ENCODE assay signal across 9 cellular contexts in the genomic region with DNA sequence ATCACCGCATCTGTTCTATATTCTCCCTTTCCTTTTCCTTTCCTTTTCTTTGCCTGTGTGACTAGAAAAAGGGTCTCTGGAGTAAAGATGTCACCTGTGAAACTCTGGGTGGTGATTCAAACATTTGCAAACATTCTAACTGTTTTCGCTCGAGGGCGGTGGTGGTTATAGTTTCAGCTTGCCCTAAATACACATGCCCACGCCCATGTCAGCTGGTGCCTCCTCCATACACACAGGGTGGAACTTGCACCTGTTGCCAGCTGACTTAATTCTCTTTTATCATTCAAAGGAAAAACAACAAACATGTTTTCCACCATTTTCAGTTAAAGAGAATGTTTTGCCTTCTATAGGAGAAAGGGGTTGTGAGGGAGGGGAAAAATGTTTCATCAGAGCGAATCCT.
DNase-seq lines count a peak whose midpoint lies in the region; ATAC-seq, FAIRE-seq and TF ChIP-seq lines count a peak whose summit lies in the region.
"Had no signal": no experiment of that assay in that cellular context is flagged by ENCODE, and none has a peak within 500 bp of the region (broad histone marks: within the 10 kb centered on the region; RNA-seq: fewer than 3 reads in every experiment).

No MANE protein-coding gene starts in this region.

- no TSS peak for BruUV-seq in Panc1 (replicated peaks; lab: Mats Ljungman, UMichigan)

- no peak overlapping the region for H3K4me3 Mint-ChIP-seq in progenitor cell of endocrine pancreas (ENCODE audit: low read depth)

- no peaks in the 10 kb centered on the region for H3K36me3 Mint-ChIP-seq in progenitor cell of endocrine pancreas (ENCODE audit: insufficient read depth)

- 81 to 93% (median 90%) methylated on average over 6 of the region's 6 CpGs for WGBS in adrenal gland, 4 donors

- H3K27ac ChIP-seq in Panc1 (ENCODE audit: low read length) (peak overlapping the region; percentile 42; the same call in 1 of the 2 replicates), adrenal gland (no peak overlapping the region)

- H3K27ac Mint-ChIP-seq in progenitor cell of endocrine pancreas, result no peak overlapping the region

- H3K36me3 ChIP-seq in Panc1 (ENCODE audit: control insufficient read depth, insufficient read depth, low read length) (no peaks in the 10 kb centered on the region), adrenal gland (replicated peaks in 1 of 2) (no peaks in the 10 kb centered on the region)

- DNase-seq in GM12891 (ENCODE audit: insufficient read length, low spot score) (no peak), Panc1 (ENCODE audit: low read depth, low spot score) (no peak), adrenal gland (no peak), NCI-H1092 (lab: John Stamatoyannopoulos, UW) (no peak), progenitor cell of endocrine pancreas (ENCODE audit: low spot score, unreplicated experiment) (no peak)
- no peak for DNase-seq in effector CD8-positive, alpha-beta T cell (lab: John Stamatoyannopoulos, UW)

- peaks cover 7% of the 10 kb centered on the region for H3K4me1 Mint-ChIP-seq in progenitor cell of endocrine pancreas (ENCODE audit: low read depth)

- POLR2A ChIA-PET in Panc1 (lab: Charles Lee), result no interaction called here

- no peak for TF ChIP-seq CTCF in Panc1 (IDR thresholded peaks at IDR 0.05)
- TF ChIP-seq CTCF in adrenal gland (IDR thresholded peaks at IDR 0.05), result no peak
- no peak for TF ChIP-seq CTCF in progenitor cell of endocrine pancreas (IDR thresholded peaks at IDR 0.05; ENCODE audit: unreplicated experiment)

- ATAC-seq in HG02623 (IDR thresholded peaks at IDR 0.05; ENCODE audit: unreplicated experiment), result peak; percentile 55
- ATAC-seq in Panc1, result no peak
- peak; percentile 80 for ATAC-seq in esophagus mucosa

- H3K4me3 ChIP-seq in Panc1 (ENCODE audit: low read depth in 2 of 2, low read length in 2 of 2), result no peak overlapping the region
- H3K4me3 ChIP-seq in adrenal gland, result no peak overlapping the region

- H3K4me1 ChIP-seq in Panc1 (ENCODE audit: control insufficient read depth, insufficient read depth, low read length) (peaks cover 2% of the 10 kb centered on the region; the same call in 1 of the 2 replicates), adrenal gland (replicated peaks in 1 of 2) (no peaks in the 10 kb centered on the region)

- in situ Hi-C loops in Panc1 (cut with HindIII; ENCODE audit: low pct_unique_long_range_greater_than_20kb, low sequenced_read_pairs), result no loop called here

- H3K9me3 ChIP-seq in Panc1 (ENCODE audit: control insufficient read depth, insufficient read depth, low read depth, low read length) (no peaks in the 10 kb centered on the region), adrenal gland (replicated peaks in 1 of 3) (no peaks in the 10 kb centered on the region)

- peak; percentile 93 for FAIRE-seq in GM12891 (lab: Jason Lieb, UNC)
- FAIRE-seq: islet of Langerhans had no signal

- no peaks in the 10 kb centered on the region for H3K9me3 Mint-ChIP-seq in progenitor cell of endocrine pancreas (ENCODE audit: low read depth)

- intact Hi-C loops in Panc1 (cut with micrococcal nuclease; ENCODE audit: unreplicated experiment) (no loop called here), adrenal gland (cut with DNase I) (no loop called here)

- no peak for TF ChIP-seq POLR2A in GM12891 (IDR thresholded peaks at IDR 0.05; ENCODE audit: low read depth, low read length)
- no peak for TF ChIP-seq POLR2A in adrenal gland (IDR thresholded peaks at IDR 0.05)

- H3K27me3 ChIP-seq in Panc1 (ENCODE audit: control insufficient read depth, insufficient read depth, low read length), result no peaks in the 10 kb centered on the region
- no peaks in the 10 kb centered on the region for H3K27me3 ChIP-seq in adrenal gland

- CTCF ChIA-PET in Panc1 (lab: Charles Lee), result no interaction called here

- peaks cover 42% of the 10 kb centered on the region for H3K27me3 Mint-ChIP-seq in progenitor cell of endocrine pancreas

TF ChIP-seq in GM12891, 5 proteins besides CTCF, POLR2A, EP300 and RAD21:
- TF ChIP-seq POLR2AphosphoS5 (IDR thresholded peaks at IDR 0.05; ENCODE audit: low read depth, low read length) (no peak), POU2F2 (IDR thresholded peaks at IDR 0.05; ENCODE audit: low read depth, low read length) (no peak), SPI1 (IDR thresholded peaks at IDR 0.05; ENCODE audit: low read depth, low read length) (no peak), PAX5 (IDR thresholded peaks at IDR 0.05; ENCODE audit: insufficient read depth, low read length, severe bottlenecking) (no peak), TAF1 (IDR thresholded peaks at IDR 0.05; ENCODE audit: low read depth, low read length) (no peak)
TF ChIP-seq in GM12891: peak in this region for 0.
